1 cellular context compared by ENCODE assay signal in the genomic region with DNA sequence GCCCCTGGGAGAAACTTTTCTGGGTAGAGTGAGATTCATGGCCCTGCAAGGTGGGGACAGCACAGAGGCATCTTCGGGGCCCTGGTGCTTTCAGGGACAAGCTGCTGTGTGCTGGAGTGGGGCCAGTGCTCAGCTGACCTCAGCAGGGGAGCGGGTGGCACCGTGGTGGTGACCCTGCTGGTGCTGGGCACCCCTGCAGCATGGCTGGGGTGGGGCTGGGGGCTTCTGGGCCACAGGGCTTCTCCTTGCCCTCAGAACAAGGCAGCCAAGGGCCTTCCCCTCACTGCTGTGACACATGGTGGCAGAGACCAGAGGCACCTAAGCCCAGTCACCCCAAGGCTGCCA.
TF ChIP-seq lines count a peak whose summit lies in the region.

No MANE protein-coding gene starts in this region.

TF ChIP-seq in H1, 55 proteins besides CTCF, POLR2A, EP300 and RAD21:
- TF ChIP-seq CBX5 (IDR thresholded peaks at IDR 0.05; ENCODE audit: low read depth, low read length) (no peak), NANOG (IDR thresholded peaks at IDR 0.05; ENCODE audit: insufficient read depth, low read depth, low read length, poor library complexity, severe bottlenecking) (no peak), TAF1 (IDR thresholded peaks at IDR 0.05; ENCODE audit: low read depth, low read length) (no peak), CTBP2 (IDR thresholded peaks at IDR 0.05; ENCODE audit: borderline replicate concordance, insufficient read depth, insufficient read length, low read length) (no peak), YY1 (IDR thresholded peaks at IDR 0.05; ENCODE audit: low read depth, low read length) (no peak), ASH2L (IDR thresholded peaks at IDR 0.05; ENCODE audit: low read length) (no peak), SAP30 (IDR thresholded peaks at IDR 0.05; ENCODE audit: insufficient read depth, insufficient replicate concordance, low read length) (no peak), KDM1A (IDR thresholded peaks at IDR 0.05; ENCODE audit: borderline replicate concordance, low read length) (no peak), PHF8 (conservative IDR thresholded peaks at IDR 0.05; ENCODE audit: low read depth, low read length) (no peak), CHD2 (IDR thresholded peaks at IDR 0.05; ENCODE audit: low read length) (no peak), RBBP5 (IDR thresholded peaks at IDR 0.05; ENCODE audit: borderline replicate concordance, low read depth, low read length) (no peak), HDAC6 (IDR thresholded peaks at IDR 0.05; ENCODE audit: low read depth, low read length) (no peak)
- TF ChIP-seq, protein P1, sequence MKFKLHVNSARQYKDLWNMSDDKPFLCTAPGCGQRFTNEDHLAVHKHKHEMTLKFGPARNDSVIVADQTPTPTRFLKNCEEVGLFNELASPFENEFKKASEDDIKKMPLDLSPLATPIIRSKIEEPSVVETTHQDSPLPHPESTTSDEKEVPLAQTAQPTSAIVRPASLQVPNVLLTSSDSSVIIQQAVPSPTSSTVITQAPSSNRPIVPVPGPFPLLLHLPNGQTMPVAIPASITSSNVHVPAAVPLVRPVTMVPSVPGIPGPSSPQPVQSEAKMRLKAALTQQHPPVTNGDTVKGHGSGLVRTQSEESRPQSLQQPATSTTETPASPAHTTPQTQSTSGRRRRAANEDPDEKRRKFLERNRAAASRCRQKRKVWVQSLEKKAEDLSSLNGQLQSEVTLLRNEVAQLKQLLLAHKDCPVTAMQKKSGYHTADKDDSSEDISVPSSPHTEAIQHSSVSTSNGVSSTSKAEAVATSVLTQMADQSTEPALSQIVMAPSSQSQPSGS (IDR thresholded peaks at IDR 0.05; ENCODE audit: low read length) = no peak
